8 cellular contexts compared by ENCODE assay signal in the genomic region with DNA sequence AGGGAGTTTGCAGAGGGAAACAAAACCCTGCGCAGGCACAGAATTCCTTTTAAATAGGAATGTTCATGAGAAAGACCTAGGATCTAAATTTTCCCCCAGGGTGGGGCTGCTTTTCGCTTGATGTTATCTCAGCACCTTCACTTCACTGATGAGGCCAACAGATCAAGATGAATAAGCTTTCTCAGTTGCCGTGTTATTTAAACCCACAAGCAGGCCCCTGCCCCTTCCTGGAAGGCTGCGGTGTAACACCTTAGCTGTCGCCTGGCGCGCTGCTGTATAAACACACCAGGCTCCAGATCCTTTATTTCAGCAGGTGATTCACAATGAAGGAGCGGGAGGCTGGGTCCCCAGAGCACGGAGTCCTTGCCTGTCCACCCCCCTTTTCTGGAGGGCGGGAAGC.
A peak's percentile ranks its signal among the peaks of the same experiment; 100 is the strongest.
DNase-seq lines count a peak whose midpoint lies in the region; ATAC-seq and TF ChIP-seq lines count a peak whose summit lies in the region.

No MANE protein-coding gene starts in this region.

- H2BK5ac ChIP-seq in mesendoderm (ENCODE audit: low read length) = no peak overlapping the region

- peaks cover 0 to 5% (median 0%) of the 10 kb centered on the region in 7 donors for H3K9me3 Mint-ChIP-seq in CD14-positive monocyte

- H3K27me3 ChIP-seq in mesendoderm (ENCODE audit: insufficient read depth, low read length, poor library complexity) = no peaks in the 10 kb centered on the region

- H3K4me3 ChIP-seq in mesendoderm (ENCODE audit: low read length) = no peak overlapping the region

- H3K36me3 ChIP-seq in mesendoderm (ENCODE audit: control insufficient read depth, insufficient read depth, low read length) = no peaks in the 10 kb centered on the region

- H3K27ac Mint-ChIP-seq in CD14-positive monocyte = no peak overlapping the region

- H3K18ac ChIP-seq in mesendoderm (ENCODE audit: low read length) = no peak overlapping the region

- intact Hi-C loops in CD14-positive monocyte (cut with micrococcal nuclease) = no loop called here

- DNase-seq in NCI-H345 treated with DMSO at 0.1 percent for 48 hours (lab: John Stamatoyannopoulos, UW; ENCODE audit: unreplicated experiment) = peak; percentile 20
- peak; percentile 61 for DNase-seq in activated CD8-positive, alpha-beta memory T cell treated with anti-CD3 and anti-CD28 coated beads, Interleukin-2, amount 50 U/mL, for 24 hours (ENCODE audit: extremely low read depth)
- DNase-seq in mesendoderm = peak; percentile 85
- peak; percentile 77 for DNase-seq in stimulated activated naive CD8-positive, alpha-beta T cell treated with anti-CD3 and anti-CD28 coated beads, Interleukin-15, Interleukin-2, amounts not matched to agents 100 U/mL and 50 U/mL, for 24 hours
- DNase-seq in CD14-positive monocyte (ENCODE audit: low spot score) = no peak
- no peak for DNase-seq in RKO (ENCODE audit: low spot score)
- DNase-seq in cerebellar nuclear complex (lab: John Stamatoyannopoulos, UW) = no peak

- no peak overlapping the region for H3K4me2 ChIP-seq in mesendoderm (ENCODE audit: low read length)

- H3K4me1 Mint-ChIP-seq in CD14-positive monocyte = no peaks in the 10 kb centered on the region

- H4K8ac ChIP-seq in mesendoderm (ENCODE audit: low read depth, low read length) = no peak overlapping the region

- H3K23ac ChIP-seq in mesendoderm (ENCODE audit: low read length) = no peak overlapping the region

- H3K4me3 Mint-ChIP-seq in CD14-positive monocyte = no peak overlapping the region

- no peak overlapping the region for H3K4ac ChIP-seq in mesendoderm (ENCODE audit: low read depth, low read length)

- no peak overlapping the region for H3K56ac ChIP-seq in mesendoderm (ENCODE audit: low read length)

- no peaks in the 10 kb centered on the region for H3K36me3 Mint-ChIP-seq in CD14-positive monocyte

- no peak for TF ChIP-seq CTCF in CD14-positive monocyte (IDR thresholded peaks at IDR 0.05)

- H3K79me1 ChIP-seq in mesendoderm (ENCODE audit: low read length) = no peaks in the 10 kb centered on the region

- no peak overlapping the region for H2BK120ac ChIP-seq in mesendoderm (ENCODE audit: low read depth, low read length)

- no peak overlapping the region for H3K27ac ChIP-seq in mesendoderm (ENCODE audit: low read depth, low read length)

- WGBS in mesendoderm (ENCODE audit: extremely low coverage, insufficient coverage, low lambda C conversion rate) = no CpG with 5 or more reads among the region's 10 CpGs

- no peak overlapping the region for H4K5ac ChIP-seq in mesendoderm (ENCODE audit: low read length)

- no peak overlapping the region for H2BK15ac ChIP-seq in mesendoderm (replicated peaks; ENCODE audit: low read depth)

- H3K4me1 ChIP-seq in mesendoderm (ENCODE audit: control insufficient read depth, low read depth, low read length) = peaks cover 17% of the 10 kb centered on the region

- H3K9ac ChIP-seq in mesendoderm (ENCODE audit: low read length) = no peak overlapping the region

- H3K79me2 ChIP-seq in mesendoderm (ENCODE audit: control insufficient read depth, insufficient read depth, low read length) = no peaks in the 10 kb centered on the region

- peaks cover 0 to 8% (median 4%) of the 10 kb centered on the region in 3 donors for H3K27me3 Mint-ChIP-seq in CD14-positive monocyte (ENCODE audit: low read depth in 3 of 3)

- H2AK5ac ChIP-seq in mesendoderm (ENCODE audit: low read length) = no peak overlapping the region

- peak; percentile 97 for ATAC-seq in stimulated activated naive CD8-positive, alpha-beta T cell treated with anti-CD3 and anti-CD28 coated beads, Interleukin-15, Interleukin-2, amounts not matched to agents 100 U/mL and 50 U/mL, for 24 hours
- ATAC-seq in GM18498 (IDR thresholded peaks at IDR 0.05; ENCODE audit: unreplicated experiment) = no peak

Comparison
In these comparisons a context has a peak if more than half of its experiments do, and no peak if none do; other contexts are left out.
1. DNase-seq: peak in NCI-H345 treated with DMSO at 0.1 percent for 48 hours (single experiment), activated CD8-positive, alpha-beta memory T cell treated with anti-CD3 and anti-CD28 coated beads, Interleukin-2, amount 50 U/mL, for 24 hours (single experiment), mesendoderm (single experiment) and stimulated activated naive CD8-positive, alpha-beta T cell treated with anti-CD3 and anti-CD28 coated beads, Interleukin-15, Interleukin-2, amounts not matched to agents 100 U/mL and 50 U/mL, for 24 hours (single experiment); none in CD14-positive monocyte (single experiment), RKO (single experiment) and cerebellar nuclear complex (0 of 2).